Comparison of ENCODE assay signal across 1 cellular context in genomic region chr2:121805767-121806145, GRCh38.
TF ChIP-seq lines count a peak whose summit lies in the region.

No MANE protein-coding gene starts in this region.

TF ChIP-seq in H1, 55 proteins besides CTCF, POLR2A, EP300 and RAD21:
- TF ChIP-seq RFX5 (IDR thresholded peaks at IDR 0.05; ENCODE audit: borderline replicate concordance, low read depth, low read length) (no peak), SIRT6 (IDR thresholded peaks at IDR 0.05; ENCODE audit: low read length) (no peak), HDAC2 (IDR thresholded peaks at IDR 0.05; ENCODE audit: borderline replicate concordance in 1 of 2, low read depth in 2 of 2, low read length in 2 of 2) (no peak), CBX5 (IDR thresholded peaks at IDR 0.05; ENCODE audit: low read depth, low read length) (no peak), EZH2 (IDR thresholded peaks at IDR 0.05; ENCODE audit: low read depth, low read length, severe bottlenecking) (no peak), ATF2 (IDR thresholded peaks at IDR 0.05; ENCODE audit: low read length) (no peak), NRF1 (IDR thresholded peaks at IDR 0.05; ENCODE audit: low read depth, low read length) (no peak)
